1 cellular context compared by ENCODE assay signal in genomic region chr17:59719526-59719925, GRCh38.
TF ChIP-seq lines count a peak whose summit lies in the region.

No MANE protein-coding gene starts in this region.

TF ChIP-seq in HEK293, 187 proteins besides CTCF, POLR2A, EP300 and RAD21 (continued from another document):
- no peak for TF ChIP-seq ZSCAN4 (tag by site-specific recombination; IDR thresholded peaks at IDR 0.05)
